30 cellular contexts compared by ENCODE assay signal in the genomic region with DNA sequence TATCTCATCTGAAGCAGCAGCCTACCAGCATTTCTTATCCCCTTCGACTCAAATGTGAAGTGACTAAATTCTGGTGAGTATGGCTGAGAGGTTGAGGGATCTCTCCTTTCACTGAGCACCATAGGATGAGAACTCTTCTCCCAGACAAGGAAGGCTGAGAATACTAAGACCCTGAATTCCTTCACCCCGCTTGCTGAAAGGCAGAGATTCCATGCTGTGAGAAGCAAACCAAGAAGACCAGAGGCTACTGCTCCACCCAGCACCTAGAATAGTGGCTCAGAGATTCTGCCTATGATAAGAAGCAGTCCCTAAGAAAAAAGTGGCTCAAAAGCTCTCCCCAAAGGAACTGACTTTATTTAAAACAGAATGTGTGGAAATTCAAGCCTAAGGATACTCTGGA. TPM values are rescaled to one million over a fixed set of nuclear protein-coding genes. Genes with fewer than 3 reads are reported as not detected.
"Had no signal": no experiment of that assay in that cellular context is flagged by ENCODE, and none has a peak within 500 bp of the region (broad histone marks: within the 10 kb centered on the region; RNA-seq: fewer than 3 reads in every experiment).

No MANE protein-coding gene starts in this region.

- ATAC-seq: activated CD4-positive, alpha-beta T cell treated with anti-CD3 and anti-CD28 coated beads for 36 hours; gastrocnemius medialis; left ventricle myocardium superior; stimulated activated naive B cell treated with anti-CD40 and anti-IgM and Interleukin-4, amounts not matched to agents 10 μg/mL and 1 μg/mL and 100 μg/mL, for 72 hours had no signal

- H3K36me3 ChIP-seq: adrenal gland, esophagus squamous epithelium, gastrocnemius medialis, sigmoid colon, thoracic aorta had no signal

- H3K4me2 ChIP-seq: smooth muscle cell had no signal

- H3K4me3 ChIP-seq: adrenal gland, coronary artery, esophagus squamous epithelium, gastrocnemius medialis, sigmoid colon, smooth muscle cell, thoracic aorta had no signal

- H3K4me1 Mint-ChIP-seq: activated B cell treated with CpG ODN at 0.5 μM for 24 hours; activated CD4-positive, alpha-beta T cell treated with anti-CD3 and anti-CD28 coated beads for 36 hours; naive B cell; stimulated activated naive B cell treated with anti-CD40 and anti-IgM and Interleukin-4, amounts not matched to agents 10 μg/mL and 1 μg/mL and 100 μg/mL, for 72 hours had no signal

- H3K4me3 Mint-ChIP-seq: activated B cell treated with CpG ODN at 0.5 μM for 24 hours; activated CD4-positive, alpha-beta T cell treated with anti-CD3 and anti-CD28 coated beads for 36 hours; activated naive CD8-positive, alpha-beta T cell; activated T-cell treated with anti-CD3 and anti-CD28 coated beads, Interleukin-2, amount 50 U/mL, for 24 hours; endodermal cell; naive B cell; stimulated activated naive B cell treated with anti-CD40 and anti-IgM and Interleukin-4, amounts not matched to agents 10 μg/mL and 1 μg/mL and 100 μg/mL, for 72 hours; type B pancreatic cell had no signal

- DNase-seq: activated B cell treated with CpG ODN at 0.5 μM for 24 hours; activated CD4-positive, alpha-beta T cell treated with anti-CD3 and anti-CD28 coated beads for 36 hours; activated CD4-positive, alpha-beta T cell treated with anti-CD3 and anti-CD28 coated beads, Interleukin-2, amount 50 U/mL, for 4 hours; activated CD8-positive, alpha-beta memory T cell treated with anti-CD3 and anti-CD28 coated beads for 24 hours; activated CD8-positive, alpha-beta memory T cell treated with anti-CD3 and anti-CD28 coated beads, Interleukin-2, amount 50 U/mL, for 4 hours; activated naive CD4-positive, alpha-beta T cell; activated T-cell treated with anti-CD3 and anti-CD28 coated beads, Interleukin-2, amount 50 U/mL, for 24 hours; adrenal gland; endodermal cell; esophagus squamous epithelium; gastrocnemius medialis; left ventricle myocardium superior; naive B cell; retina; sigmoid colon; stimulated activated CD4-positive, alpha-beta T cell treated with anti-CD3 and anti-CD28 coated beads, Interleukin-2, amount 100 ng/mL, for 48 hours; stimulated activated CD8-positive, alpha-beta memory T cell treated with anti-CD3 and anti-CD28 coated beads, Interleukin-4, amount 100 ng/mL, for 48 hours; stimulated activated naive B cell treated with anti-CD40 and anti-IgM and Interleukin-4, amounts not matched to agents 10 μg/mL and 1 μg/mL and 100 μg/mL, for 72 hours; T-helper 1 cell; T1000 had no signal

- H3K9me3 ChIP-seq: adrenal gland, esophagus squamous epithelium, gastrocnemius medialis, sigmoid colon, thoracic aorta had no signal

- H3K27me3 Mint-ChIP-seq: activated B cell treated with CpG ODN at 0.5 μM for 24 hours had no signal

- H3K27ac Mint-ChIP-seq: activated B cell treated with CpG ODN at 0.5 μM for 24 hours; activated CD4-positive, alpha-beta T cell treated with anti-CD3 and anti-CD28 coated beads for 36 hours; activated naive CD8-positive, alpha-beta T cell; activated T-cell treated with anti-CD3 and anti-CD28 coated beads, Interleukin-2, amount 50 U/mL, for 24 hours; activated T-helper 2 cell treated with anti-CD3 and anti-CD28 coated beads, Interferon-gamma antibody, Interleukin-2, Interleukin-4, amounts not matched to agents 10 μg/mL and 5 μg/mL and 100 μg/mL, durations not matched to agents 14 hours and 24 hours and 36 hours; endodermal cell; naive B cell; stimulated activated naive B cell treated with anti-CD40 and anti-IgM and Interleukin-4, amounts not matched to agents 10 μg/mL and 1 μg/mL and 100 μg/mL, for 72 hours; type B pancreatic cell had no signal

- FAIRE-seq: astrocyte had no signal

- H3K27me3 ChIP-seq: sigmoid colon had no signal

- H3K27ac ChIP-seq: adrenal gland, coronary artery, esophagus squamous epithelium, gastrocnemius medialis, sigmoid colon, thoracic aorta had no signal

- H3K36me3 Mint-ChIP-seq: activated naive CD8-positive, alpha-beta T cell; naive B cell; stimulated activated naive B cell treated with anti-CD40 and anti-IgM and Interleukin-4, amounts not matched to agents 10 μg/mL and 1 μg/mL and 100 μg/mL, for 72 hours; type B pancreatic cell had no signal

- H3K9me3 Mint-ChIP-seq: activated B cell treated with CpG ODN at 0.5 μM for 24 hours; activated T-cell treated with anti-CD3 and anti-CD28 coated beads, Interleukin-2, amount 50 U/mL, for 24 hours; activated T-helper 2 cell treated with anti-CD3 and anti-CD28 coated beads, Interferon-gamma antibody, Interleukin-2, Interleukin-4, amounts not matched to agents 10 μg/mL and 5 μg/mL and 100 μg/mL, durations not matched to agents 14 hours and 24 hours and 36 hours; endodermal cell; neural crest cell; type B pancreatic cell had no signal

- H3K4me1 ChIP-seq: adrenal gland, esophagus squamous epithelium, gastrocnemius medialis, sigmoid colon had no signal

RNA-seq across cellular contexts. Expression of a gene that starts 26.7 kb away (rescaled TPM):
- total RNA-seq: activated B cell treated with CpG ODN at 0.5 μM for 24 hours; activated CD4-positive, alpha-beta T cell treated with anti-CD3 and anti-CD28 coated beads for 36 hours; activated T-helper 2 cell treated with anti-CD3 and anti-CD28 coated beads, Interferon-gamma antibody, Interleukin-2, Interleukin-4, amounts not matched to agents 10 μg/mL and 5 μg/mL and 100 μg/mL, durations not matched to agents 14 hours and 24 hours and 36 hours; endodermal cell; esophagus squamous epithelium; gastrocnemius medialis; mammary epithelial cell; mucosa of gallbladder; neural crest cell had no signal
- polyA plus RNA-seq: mammary epithelial cell had no signal
